Comparison of ENCODE assay signal across 23 cellular contexts in genomic region chr11:19810852-19811251, GRCh38.
"Had no signal": no experiment of that assay in that cellular context is flagged by ENCODE, and none has a peak within 500 bp of the region (broad histone marks: within the 10 kb centered on the region; RNA-seq: fewer than 3 reads in every experiment).

No MANE protein-coding gene starts in this region.

- H3K36me3 ChIP-seq: esophagus squamous epithelium, gastroesophageal sphincter, left ventricle myocardium inferior, lower lobe of right lung, right lobe of liver, suprapubic skin, thyroid gland, upper lobe of left lung, uterus had no signal

- H3K27me3 ChIP-seq: esophagus squamous epithelium, gastroesophageal sphincter, right lobe of liver, suprapubic skin, thyroid gland, upper lobe of left lung, uterus had no signal

- H3K27ac ChIP-seq: esophagus squamous epithelium, gastroesophageal sphincter, left ventricle myocardium inferior, lower lobe of right lung, parathyroid adenoma, psoas muscle, right lobe of liver, suprapubic skin, thyroid gland, upper lobe of left lung, uterus had no signal

- H3K9ac ChIP-seq: parathyroid adenoma had no signal

- H3K9me3 Mint-ChIP-seq: immature natural killer cell; naive B cell; nephron; stimulated activated effector memory CD8-positive, alpha-beta T cell treated with anti-CD3 and anti-CD28 coated beads, Interleukin-12 subunit alpha, Interleukin-12 subunit beta, amount 100 ng/mL, for 72 hours had no signal

- H3K9me3 ChIP-seq: esophagus squamous epithelium, gastroesophageal sphincter, left ventricle myocardium inferior, lower lobe of right lung, psoas muscle, right lobe of liver, suprapubic skin, thyroid gland, upper lobe of left lung, uterus had no signal

- ATAC-seq: gastroesophageal sphincter; left cardiac atrium; lower lobe of right lung; psoas muscle; stimulated activated effector memory CD8-positive, alpha-beta T cell treated with anti-CD3 and anti-CD28 coated beads, Interleukin-12 subunit alpha, Interleukin-12 subunit beta, amount 100 ng/mL, for 72 hours; stimulated activated naive CD8-positive, alpha-beta T cell treated with anti-CD3 and anti-CD28 coated beads, Interleukin-15, Interleukin-2, amounts not matched to agents 100 U/mL and 50 U/mL, for 24 hours had no signal

- H3K4me3 Mint-ChIP-seq: immature natural killer cell; naive B cell; nephron; stimulated activated effector memory CD8-positive, alpha-beta T cell treated with anti-CD3 and anti-CD28 coated beads, Interleukin-12 subunit alpha, Interleukin-12 subunit beta, amount 100 ng/mL, for 72 hours had no signal

- H3K4me3 ChIP-seq: esophagus squamous epithelium, gastroesophageal sphincter, left ventricle myocardium inferior, lower lobe of right lung, psoas muscle, right lobe of liver, suprapubic skin, thyroid gland, upper lobe of left lung, uterus had no signal

- H3K27ac Mint-ChIP-seq: immature natural killer cell; naive B cell; nephron; stimulated activated effector memory CD8-positive, alpha-beta T cell treated with anti-CD3 and anti-CD28 coated beads, Interleukin-12 subunit alpha, Interleukin-12 subunit beta, amount 100 ng/mL, for 72 hours had no signal

- H3K4me1 Mint-ChIP-seq: immature natural killer cell; naive B cell; stimulated activated effector memory CD8-positive, alpha-beta T cell treated with anti-CD3 and anti-CD28 coated beads, Interleukin-12 subunit alpha, Interleukin-12 subunit beta, amount 100 ng/mL, for 72 hours had no signal

- H2AFZ ChIP-seq: parathyroid adenoma had no signal

- H3K4me1 ChIP-seq: parathyroid adenoma, uterus had no signal

- H3K36me3 Mint-ChIP-seq: immature natural killer cell; naive B cell; stimulated activated effector memory CD8-positive, alpha-beta T cell treated with anti-CD3 and anti-CD28 coated beads, Interleukin-12 subunit alpha, Interleukin-12 subunit beta, amount 100 ng/mL, for 72 hours had no signal

- H3K79me2 ChIP-seq: parathyroid adenoma had no signal

- DNase-seq: esophagus squamous epithelium; foreskin fibroblast; immature natural killer cell; left cardiac atrium; left ventricle myocardium inferior; lower lobe of right lung; mesenchymal stem cell; midbrain; naive B cell; psoas muscle; retina; right lobe of liver; stimulated activated CD4-positive, alpha-beta T cell treated with anti-CD3 and anti-CD28 coated beads, Interleukin-4, amount 100 ng/mL, for 1 hour; stimulated activated CD8-positive, alpha-beta memory T cell treated with anti-CD3 and anti-CD28 coated beads, Interleukin-4, amount 100 ng/mL, for 48 hours; stimulated activated naive CD8-positive, alpha-beta T cell treated with anti-CD3 and anti-CD28 coated beads, Interleukin-15, Interleukin-2, amounts not matched to agents 100 U/mL and 50 U/mL, for 24 hours; thyroid gland; upper lobe of left lung; uterus had no signal
